ENCODE assay signal across 13 cellular contexts in the genomic region with DNA sequence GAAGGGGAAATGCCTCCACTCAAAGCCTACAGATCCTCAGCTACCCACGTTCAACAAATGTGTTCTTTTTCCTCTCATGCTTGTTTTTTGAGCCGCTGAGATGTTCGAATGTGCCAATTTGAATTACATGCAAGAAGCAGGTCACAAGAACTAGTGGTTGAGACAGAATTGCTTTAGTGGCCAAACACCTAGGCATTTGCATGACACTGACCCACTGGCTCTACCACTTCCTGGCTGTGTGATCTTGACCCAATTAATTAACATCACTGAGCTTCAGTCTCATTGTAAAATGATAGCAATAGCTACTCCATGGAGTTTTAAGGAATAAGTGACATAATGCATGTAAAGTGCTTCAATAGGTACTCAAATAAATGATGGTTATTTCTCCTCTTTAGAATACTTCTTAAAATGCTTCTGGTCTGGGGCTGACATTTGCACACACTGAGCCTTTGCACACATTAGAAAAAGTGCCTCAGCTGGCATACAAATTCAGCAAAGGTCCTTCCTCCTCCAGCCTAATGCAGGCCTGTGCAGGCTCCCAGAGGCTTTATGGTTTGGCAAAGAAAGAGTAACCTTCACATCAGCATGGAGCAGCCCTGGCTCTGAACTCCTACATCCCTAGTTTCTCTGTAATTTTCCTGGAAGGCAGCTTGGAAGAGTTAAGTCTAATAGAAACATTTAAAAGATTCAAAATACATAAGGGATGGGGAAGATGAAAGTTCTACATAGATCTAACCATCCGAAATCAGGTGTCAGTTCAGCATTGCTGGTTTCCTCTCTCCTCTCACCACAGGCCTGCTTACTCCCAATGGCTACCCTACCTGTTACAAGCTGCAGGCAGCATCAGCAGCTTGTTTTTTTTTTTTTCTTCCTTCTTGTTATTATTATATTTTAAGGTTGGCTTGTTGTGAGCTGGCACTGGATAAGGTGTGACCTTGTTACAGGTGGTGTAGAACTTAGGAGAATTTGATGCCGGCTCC.
DNase-seq lines count a peak whose midpoint lies in the region; ATAC-seq and TF ChIP-seq lines count a peak whose summit lies in the region.
"Had no signal": no experiment of that assay in that cellular context is flagged by ENCODE, and none has a peak within 500 bp of the region (broad histone marks: within the 10 kb centered on the region; RNA-seq: fewer than 3 reads in every experiment).

No MANE protein-coding gene starts in this region.

- no peak for TF ChIP-seq CTCF in Calu3 (IDR thresholded peaks at IDR 0.05; ENCODE audit: unreplicated experiment)

- H3K36me3 ChIP-seq in endocrine pancreas (ENCODE audit: control insufficient read depth, insufficient read depth, low read length): no peaks in the 10 kb centered on the region
- H3K36me3 ChIP-seq: brain microvascular endothelial cell had no signal

- peaks cover 14% of the 10 kb centered on the region for H3K4me1 ChIP-seq in endocrine pancreas (ENCODE audit: control insufficient read depth, insufficient read depth, low read length)

- DNase-seq in Calu3: no peak
- peak; percentile 12 for DNase-seq in Jurkat, Clone E6-1 (ENCODE audit: low read depth, low spot score)
- DNase-seq in naive thymus-derived CD8-positive, alpha-beta T cell: no peak
- no peak for DNase-seq in DMS79 (lab: John Stamatoyannopoulos, UW)
- no peak for DNase-seq in DMS79 treated with DMSO at 0.1 percent for 48 hours (lab: John Stamatoyannopoulos, UW)
- no peak for DNase-seq in posterior vena cava (ENCODE audit: low spot score)
- DNase-seq in iPS-NIHi7 (ENCODE audit: extremely low spot score): no peak
- DNase-seq: brain microvascular endothelial cell, HFFc6, KBM-7, NCI-H1417 treated with DMSO at 0.1 percent for 48 hours had no signal

- no peaks in the 10 kb centered on the region for H3K9me3 ChIP-seq in endocrine pancreas (ENCODE audit: control insufficient read depth, low read length)

- H3K27me3 ChIP-seq in endocrine pancreas (ENCODE audit: control insufficient read depth, insufficient read depth, low read length): no peaks in the 10 kb centered on the region

- H3K27me3 Mint-ChIP-seq in Calu3 (ENCODE audit: unreplicated experiment): no peaks in the 10 kb centered on the region
- H3K27me3 Mint-ChIP-seq in naive thymus-derived CD8-positive, alpha-beta T cell: peaks cover 11 to 29% (median 12%) of the 10 kb centered on the region in 5 donors

- CTCF ChIA-PET in Calu3 (lab: Charles Lee): interaction anchor here (1.8 kb wide), 1 partner anchor 45 kb away, joined by 10 read pairs; no protein-coding TSS in a partner anchor

- peak overlapping the region; percentile 90 for H3K27ac Mint-ChIP-seq in Calu3 (ENCODE audit: unreplicated experiment)
- H3K27ac Mint-ChIP-seq in naive thymus-derived CD8-positive, alpha-beta T cell: peak overlapping the region in 8 of 10 donors; percentile 5 to 97 (median 55)
- H3K27ac Mint-ChIP-seq: HFFc6 had no signal

- peaks cover 23% of the 10 kb centered on the region for H3K4me1 Mint-ChIP-seq in Calu3 (ENCODE audit: low read depth, unreplicated experiment)
- H3K4me1 Mint-ChIP-seq in naive thymus-derived CD8-positive, alpha-beta T cell: peaks cover 0 to 35% (median 14%) of the 10 kb centered on the region in 4 donors

- intact Hi-C loops in Calu3 (cut with micrococcal nuclease; ENCODE audit: unreplicated experiment) (no loop called here), posterior vena cava (cut with DNase I) (loop anchor here in 1 of 2 donors (5.0 kb wide), 1 partner anchor 444 kb away; no protein-coding TSS in a partner anchor)

- H3K4me3 Mint-ChIP-seq in Calu3 (ENCODE audit: low read depth, unreplicated experiment): no peak overlapping the region
- H3K4me3 Mint-ChIP-seq in naive thymus-derived CD8-positive, alpha-beta T cell: peak overlapping the region in 2 of 10 donors; percentile 0 to 57
- H3K4me3 Mint-ChIP-seq: HFFc6 had no signal

- ATAC-seq in naive thymus-derived CD8-positive, alpha-beta T cell: no peak

- H3K9ac ChIP-seq in endocrine pancreas (ENCODE audit: control insufficient read depth, insufficient read depth, low read length): peak overlapping the region; percentile 17

- H3K4me3 ChIP-seq in Jurkat, Clone E6-1 (ENCODE audit: low read length): no peak overlapping the region
- H3K4me3 ChIP-seq in endocrine pancreas (ENCODE audit: control insufficient read depth, insufficient read depth, low read length): peak overlapping the region; percentile 72

- peaks cover 6% of the 10 kb centered on the region for H3K36me3 Mint-ChIP-seq in Calu3 (ENCODE audit: insufficient read depth, unreplicated experiment)
- H3K36me3 Mint-ChIP-seq in naive thymus-derived CD8-positive, alpha-beta T cell: no peaks in the 10 kb centered on the region
- H3K36me3 Mint-ChIP-seq: mesothelial cell of epicardium had no signal

- H3K9me3 Mint-ChIP-seq in Calu3 (ENCODE audit: low read depth, unreplicated experiment): no peaks in the 10 kb centered on the region
- no peaks in the 10 kb centered on the region for H3K9me3 Mint-ChIP-seq in naive thymus-derived CD8-positive, alpha-beta T cell
- H3K9me3 Mint-ChIP-seq: HFFc6 had no signal

- BruUV-seq in Calu3 (replicated peaks; lab: Mats Ljungman, UMichigan): no TSS peak

- POLR2A ChIA-PET in naive thymus-derived CD8-positive, alpha-beta T cell (lab: Charles Lee): no interaction called here
